In the genomic region with DNA sequence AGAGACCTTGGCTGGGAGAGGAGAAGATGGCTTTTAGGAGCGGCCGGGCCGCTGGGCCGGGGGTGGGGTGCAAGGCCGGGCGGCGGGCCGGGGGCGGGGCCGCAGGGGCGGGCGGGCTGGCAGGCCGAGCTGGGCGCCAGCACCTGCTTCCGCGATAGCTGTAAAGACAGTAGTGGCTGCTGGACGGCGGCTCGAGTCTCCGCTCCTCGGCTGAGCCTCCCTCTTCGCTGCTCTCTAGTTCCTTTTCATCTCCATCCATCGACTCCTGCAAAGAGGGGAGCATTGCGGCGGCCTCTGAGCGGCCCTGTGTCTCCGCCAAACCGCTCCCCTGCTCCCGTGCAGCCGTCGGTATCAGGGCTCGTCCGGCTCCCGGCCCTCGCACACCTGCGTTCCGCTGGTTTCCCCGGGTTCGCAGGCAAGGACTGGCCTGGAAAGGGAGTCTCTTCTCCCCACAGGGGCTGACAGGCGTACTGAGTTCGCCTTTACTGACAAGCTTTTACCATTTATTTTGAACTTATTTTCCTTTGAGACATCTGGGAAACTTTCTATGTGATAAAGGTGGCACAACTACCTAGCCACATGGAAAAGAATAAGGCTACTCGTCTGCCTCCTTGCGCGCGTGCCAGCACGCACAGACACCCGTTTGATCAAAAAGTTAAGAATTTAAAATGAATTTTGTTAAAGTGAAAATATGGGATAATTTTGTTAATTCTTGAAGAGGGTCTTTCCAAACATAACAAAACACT, we compare ENCODE assay signal across 8 cellular contexts. TPM values are rescaled to one million over a fixed set of nuclear protein-coding genes. Genes with fewer than 3 reads are reported as not detected.
DNase-seq lines count a peak whose midpoint lies in the region; ATAC-seq and TF ChIP-seq lines count a peak whose summit lies in the region.

A gene with protein sequence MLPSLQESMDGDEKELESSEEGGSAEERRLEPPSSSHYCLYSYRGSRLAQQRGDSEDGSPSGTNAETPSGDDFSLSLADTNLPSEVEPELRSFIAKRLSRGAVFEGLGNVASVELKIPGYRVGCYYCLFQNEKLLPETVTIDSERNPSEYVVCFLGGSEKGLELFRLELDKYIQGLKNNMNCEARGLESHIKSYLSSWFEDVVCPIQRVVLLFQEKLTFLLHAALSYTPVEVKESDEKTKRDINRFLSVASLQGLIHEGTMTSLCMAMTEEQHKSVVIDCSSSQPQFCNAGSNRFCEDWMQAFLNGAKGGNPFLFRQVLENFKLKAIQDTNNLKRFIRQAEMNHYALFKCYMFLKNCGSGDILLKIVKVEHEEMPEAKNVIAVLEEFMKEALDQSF (minus strand): TSS at position 317 of the 746 bp plus-strand sequence. CDS start 34 bp downstream, at position 283.

- WGBS in stomach, 5 donors: 4 to 7% (median 5%) methylated on average over 27 to 47 of the region's 47 CpGs

- H3K27ac ChIP-seq in SJCRH30 (peak within 1 kb of the TSS; percentile 54), foreskin keratinocyte (no peak within 1 kb of the TSS), stomach (peak within 1 kb of the TSS; percentile 77 to 89 (median 86))

- no peaks in the 10 kb centered on the region for H3K9me3 Mint-ChIP-seq in neural crest cell

- H3K27me3 ChIP-seq in SJCRH30 (no peaks in the 10 kb centered on the region), foreskin keratinocyte (no peaks in the 10 kb centered on the region), stomach (no peaks in the 10 kb centered on the region)

- no peak for TF ChIP-seq EP300 in stomach (IDR thresholded peaks at IDR 0.05)

- peak within 1 kb of the TSS; percentile 93 for H3K4me3 Mint-ChIP-seq in neural crest cell

- peaks cover 12% of the 10 kb centered on the region for H3K36me3 ChIP-seq in SJCRH30
- peaks cover 0 to 29% (median 29%) of the 10 kb centered on the region in 4 donors for H3K36me3 ChIP-seq in stomach

- intact Hi-C loops in stomach (cut with DNase I; ENCODE audit: low total_unique reads): no loop called here

- H3K36me3 Mint-ChIP-seq in neural crest cell (ENCODE audit: low read depth): no peaks in the 10 kb centered on the region

- no peaks in the 10 kb centered on the region for H3K27me3 Mint-ChIP-seq in neural crest cell (ENCODE audit: low read depth)

- no peaks in the 10 kb centered on the region for H3K9me3 ChIP-seq in SJCRH30 (replicated peaks)
- no peaks in the 10 kb centered on the region for H3K9me3 ChIP-seq in stomach

- peak; percentile 12 for TF ChIP-seq CTCF in foreskin keratinocyte (conservative IDR thresholded peaks at IDR 0.05)
- TF ChIP-seq CTCF in neural crest cell (conservative IDR thresholded peaks at IDR 0.05): no peak
- no peak for TF ChIP-seq CTCF in stomach (IDR thresholded peaks at IDR 0.05)

- TF ChIP-seq POLR2A in stomach (IDR thresholded peaks at IDR 0.05): no peak

- peak within 1 kb of the TSS; percentile 86 for H3K27ac Mint-ChIP-seq in neural crest cell (ENCODE audit: unreplicated experiment)

- ATAC-seq in GM21528 (IDR thresholded peaks at IDR 0.05; ENCODE audit: low FRiP score, unreplicated experiment) (peak; percentile 78), foreskin keratinocyte (peak; percentile 90)

- 0 out of 2 replicates have a peak, but pooled peaks cover 8% of the 10 kb centered on the region for H3K4me1 ChIP-seq in SJCRH30
- H3K4me1 ChIP-seq in foreskin keratinocyte: peaks cover 9% of the 10 kb centered on the region
- peaks cover 12 to 21% (median 15%) of the 10 kb centered on the region in 4 donors for H3K4me1 ChIP-seq in stomach

- peak; percentile 24 for DNase-seq in DMS114 treated with DMSO at 0.1 percent for 48 hours (lab: John Stamatoyannopoulos, UW; ENCODE audit: unreplicated experiment)
- DNase-seq in Jurkat, Clone E6-1 (ENCODE audit: low read depth, low spot score): peak; percentile 77
- peak; percentile 89 to 91 for DNase-seq in SJCRH30
- DNase-seq in activated gamma-delta T cell (lab: John Stamatoyannopoulos, UW): peak; percentile 55
- peak; percentile 59 to 77 for DNase-seq in foreskin keratinocyte
- DNase-seq in neural crest cell (ENCODE audit: low read depth, low spot score): peak; percentile 58
- DNase-seq in stomach: peak; percentile 83

- peak within 1 kb of the TSS; percentile 65 for H3K4me3 ChIP-seq in Jurkat, Clone E6-1 (ENCODE audit: low read length)
- H3K4me3 ChIP-seq in SJCRH30 (peak within 1 kb of the TSS; percentile 64), stomach (peak within 1 kb of the TSS; percentile 62 to 80 (median 69))

- H3K4me1 Mint-ChIP-seq in neural crest cell: peaks cover 29% of the 10 kb centered on the region

RNA-seq across cellular contexts. Expression of the gene that starts here (rescaled TPM):
- polyA plus RNA-seq in Jurkat, Clone E6-1 (2012; ENCODE audit: insufficient read depth, insufficient read length): 38.4 TPM
- total RNA-seq in SJCRH30 (2014; rRNA removed; shearing (Covaris generic)): 35.5 and 39.8 TPM in 2 replicates
- total RNA-seq in foreskin keratinocyte (20.1 and 21.8 TPM in 2 replicates), neural crest cell (46.8 and 52.8 TPM in 2 replicates), stomach (10 to 100 TPM in 4 of 5 donors, 1 to 10 TPM in 1; 7.5 to 48.0 (median 26.8) TPM)
- polyA plus RNA-seq in foreskin keratinocyte (15.3 and 17.1 TPM in 2 replicates), stomach (10 to 100 TPM; 11.0 to 14.1 (median 11.2) TPM)

Comparison
In these comparisons a context has a peak if more than half of its experiments do, and no peak if none do; other contexts are left out.
1. DNase-seq: peak in every context shown above with its lines; median percentile 90 in SJCRH30; 83 in stomach; 77 in Jurkat, Clone E6-1; 68 in foreskin keratinocyte; 58 in neural crest cell; 55 in activated gamma-delta T cell; 24 in DMS114 treated with DMSO at 0.1 percent for 48 hours.